ENCODE assay signal across 10 cellular contexts in genomic region chr10:100301123-100301522, GRCh38. TPM values are rescaled to one million over a fixed set of nuclear protein-coding genes. Genes with fewer than 3 reads are reported as not detected.
"Had no signal": no experiment of that assay in that cellular context is flagged by ENCODE, and none has a peak within 500 bp of the region (broad histone marks: within the 10 kb centered on the region; RNA-seq: fewer than 3 reads in every experiment).

No MANE protein-coding gene starts in this region.

RNA-seq across cellular contexts. Expression of gene PKD2L1, which starts 28.9 kb away (rescaled TPM):
- total RNA-seq: esophagus muscularis mucosa, fibroblast of villous mesenchyme, gastrocnemius medialis, heart right ventricle, kidney, left ventricle myocardium superior, osteoblast, pulmonary artery endothelial cell, sciatic nerve, skeletal muscle tissue had no signal
- polyA plus RNA-seq: heart right ventricle had no signal
